ENCODE assay signal across 1 cellular context in genomic region chr10:8908013-8908412, GRCh38.
A peak's percentile ranks its signal among the peaks of the same experiment; 100 is the strongest.
TF ChIP-seq lines count a peak whose summit lies in the region.

No MANE protein-coding gene starts in this region.

TF ChIP-seq in H1, 55 proteins besides CTCF, POLR2A, EP300 and RAD21 (continued from another document):
- TF ChIP-seq MAX (IDR thresholded peaks at IDR 0.05) = peak; percentile 19; the same call in 1 of the 2 replicates
- TF ChIP-seq CTBP2 (IDR thresholded peaks at IDR 0.05; ENCODE audit: borderline replicate concordance, insufficient read depth, insufficient read length, low read length) = no peak
- TF ChIP-seq JUND (IDR thresholded peaks at IDR 0.05; ENCODE audit: low read length) = no peak
- no peak for TF ChIP-seq JUN (IDR thresholded peaks at IDR 0.05; ENCODE audit: low read depth, low read length)
